Comparison of ENCODE assay signal across 9 cellular contexts in genomic region chr10:70575874-70576802, GRCh38. TPM values are rescaled to one million over a fixed set of nuclear protein-coding genes. Genes with fewer than 3 reads are reported as not detected.
DNase-seq lines count a peak whose midpoint lies in the region; ATAC-seq and TF ChIP-seq lines count a peak whose summit lies in the region.
"Had no signal": no experiment of that assay in that cellular context is flagged by ENCODE, and none has a peak within 500 bp of the region (broad histone marks: within the 10 kb centered on the region; RNA-seq: fewer than 3 reads in every experiment).

No MANE protein-coding gene starts in this region.

- H3K4me1 ChIP-seq in SJCRH30 (peaks cover 39% of the 10 kb centered on the region), skeletal muscle satellite cell (ENCODE audit: control insufficient read depth, insufficient read depth, low read length) (peaks cover 28% of the 10 kb centered on the region)

- peak overlapping the region; percentile 18 for H3K4me2 ChIP-seq in skeletal muscle satellite cell (ENCODE audit: low read length)

- H3K9me3 ChIP-seq in SJCRH30 (replicated peaks) (no peaks in the 10 kb centered on the region), skeletal muscle satellite cell (replicated peaks; ENCODE audit: low read length) (no peaks in the 10 kb centered on the region)

- DNase-seq in DMS 273 (lab: John Stamatoyannopoulos, UW; ENCODE audit: unreplicated experiment) = peak; percentile 50
- no peak for DNase-seq in DMS 273 treated with DMSO at 0.1 percent for 48 hours (lab: John Stamatoyannopoulos, UW)
- peak; percentile 70 to 80 for DNase-seq in SJCRH30
- DNase-seq in fibroblast of the aortic adventitia (ENCODE audit: low read depth) = peak; percentile 77
- no peak for DNase-seq in islet precursor cell

- ATAC-seq in GM19452 (IDR thresholded peaks at IDR 0.05; ENCODE audit: unreplicated experiment) (peak; percentile 44), HG03460 (IDR thresholded peaks at IDR 0.05; ENCODE audit: unreplicated experiment) (peak; percentile 57)

- H3K27ac ChIP-seq in SJCRH30 = 0 out of 2 replicates have a peak overlapping the region, but pooled peaks have one; percentile 8
- H3K27ac ChIP-seq: 22Rv1 had no signal

- H3K4me3 ChIP-seq in SJCRH30 (no peak overlapping the region), fibroblast of the aortic adventitia (ENCODE audit: low read depth, low read length) (no peak overlapping the region), skeletal muscle satellite cell (ENCODE audit: low read length) (peak overlapping the region; percentile 5)

- H3K9ac ChIP-seq in skeletal muscle satellite cell (ENCODE audit: low read depth, low read length) = peak overlapping the region; percentile 5

- TF ChIP-seq CTCF in fibroblast of the aortic adventitia (IDR thresholded peaks at IDR 0.05; ENCODE audit: insufficient read depth, low read length) = no peak

- H3K36me3 ChIP-seq in SJCRH30 = no peaks in the 10 kb centered on the region
- no peaks in the 10 kb centered on the region for H3K36me3 ChIP-seq in skeletal muscle satellite cell (ENCODE audit: insufficient read depth, low read length)

- H3K27me3 ChIP-seq in SJCRH30 = no peaks in the 10 kb centered on the region
- H3K27me3 ChIP-seq in skeletal muscle satellite cell (ENCODE audit: control insufficient read depth, insufficient read depth, low read length) = peaks cover 4% of the 10 kb centered on the region

RNA-seq across cellular contexts. Expression of gene PRF1, which starts 26.4 kb away (rescaled TPM):
- total RNA-seq in SJCRH30 (2014; rRNA removed; shearing (Covaris generic)) = not detected in 2 replicates
- not detected in 2 replicates for total RNA-seq in fibroblast of the aortic adventitia (ENCODE audit: low replicate concordance)
- total RNA-seq in skeletal muscle satellite cell (2012; rRNA removed) = not detected in 2 replicates

Comparison
In these comparisons a context has a peak if more than half of its experiments do, and no peak if none do; other contexts are left out.
1. DNase-seq: peak in DMS 273 (single experiment), SJCRH30 (2 of 2) and fibroblast of the aortic adventitia (single experiment); none in DMS 273 treated with DMSO at 0.1 percent for 48 hours (single experiment) and islet precursor cell (single experiment).